Comparison of ENCODE assay signal across 31 cellular contexts in the genomic region with DNA sequence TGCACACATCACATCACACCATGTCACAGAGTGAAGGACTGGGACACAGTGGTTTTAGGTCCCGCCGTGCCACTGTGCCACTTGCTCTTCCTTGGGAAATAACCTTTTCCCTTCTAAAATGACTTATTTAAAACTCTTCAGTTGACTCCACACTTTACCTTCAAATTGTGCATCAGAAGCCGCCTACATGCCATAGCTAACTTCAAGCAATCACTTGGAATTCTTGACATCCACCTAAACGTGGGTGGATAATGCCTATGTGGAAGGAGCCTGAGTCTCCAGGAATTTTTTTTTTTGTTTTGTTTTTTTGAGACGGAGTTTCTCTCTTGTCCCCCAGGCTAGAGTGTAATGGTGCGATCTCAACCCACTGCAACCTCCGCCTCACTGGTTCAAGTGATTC.
A peak's percentile ranks its signal among the peaks of the same experiment; 100 is the strongest.
DNase-seq lines count a peak whose midpoint lies in the region; FAIRE-seq and TF ChIP-seq lines count a peak whose summit lies in the region.
"Had no signal": no experiment of that assay in that cellular context is flagged by ENCODE, and none has a peak within 500 bp of the region (broad histone marks: within the 10 kb centered on the region; RNA-seq: fewer than 3 reads in every experiment).

No MANE protein-coding gene starts in this region.

- CTCF ChIA-PET in H1 (lab: Charles Lee; ENCODE audit: partially characterized antibody), result no interaction called here

- H3K4me1 ChIP-seq in H1 (replicated peaks in 1 of 4; ENCODE audit: control insufficient read depth in 3 of 4, insufficient read depth in 4 of 4, low read length in 3 of 4), result no peaks in the 10 kb centered on the region
- peaks cover 0 to 3% (median 0%) of the 10 kb centered on the region in 4 donors for H3K4me1 ChIP-seq in tibial nerve
- H3K4me1 ChIP-seq: A549; BE2C; BLaER1 treated with 17β-estradiol and CSF1 and Interleukin-3, amounts not matched to agents 10 nM and 100 nM; Caco-2 had no signal

- no peak overlapping the region for H3K4me3 ChIP-seq in H1 (ENCODE audit: extremely low read depth in 1 of 4, insufficient read depth in 2 of 4, low read depth in 3 of 4, low read length in 4 of 4)
- no peak overlapping the region for H3K4me3 ChIP-seq in tibial nerve
- H3K4me3 ChIP-seq: A549; BLaER1; BLaER1 treated with 17β-estradiol and CSF1 and Interleukin-3, amounts not matched to agents 10 nM and 100 nM had no signal

- no peak overlapping the region for H3K18ac ChIP-seq in H1 (ENCODE audit: extremely low read depth, low read length)

- no peak for TF ChIP-seq POLR2A in H1 (IDR thresholded peaks at IDR 0.05; ENCODE audit: control extremely low read depth in 1 of 2, low read depth in 2 of 2, low read length in 2 of 2)
- TF ChIP-seq POLR2A in tibial nerve (IDR thresholded peaks at IDR 0.05), result no peak

- no peak overlapping the region for H4K91ac ChIP-seq in H1 (replicated peaks; ENCODE audit: insufficient read length, low read length)

- H4K20me1 ChIP-seq in H1 (replicated peaks in 1 of 2; ENCODE audit: control insufficient read depth in 1 of 2, insufficient read depth in 2 of 2, low read length in 2 of 2), result no peaks in the 10 kb centered on the region
- H4K20me1 ChIP-seq: BLaER1; BLaER1 treated with 17β-estradiol and CSF1 and Interleukin-3, amounts not matched to agents 10 nM and 100 nM had no signal

- H4K8ac ChIP-seq in H1 (ENCODE audit: extremely low read depth, insufficient read depth, low read length), result no peak overlapping the region

- H2BK5ac ChIP-seq in H1 (ENCODE audit: low read depth, low read length), result no peak overlapping the region

- H3K9me3 ChIP-seq in H1 (ENCODE audit: insufficient read depth in 2 of 2, low read depth in 1 of 2, low read length in 1 of 2) (no peaks in the 10 kb centered on the region), tibial nerve (peaks cover 0 to 4% (median 0%) of the 10 kb centered on the region in 4 donors)
- H3K9me3 ChIP-seq: A549; BE2C; BLaER1; BLaER1 treated with 17β-estradiol and CSF1 and Interleukin-3, amounts not matched to agents 10 nM and 100 nM; Caco-2 had no signal

- no peak overlapping the region for H4K5ac ChIP-seq in H1 (ENCODE audit: insufficient read length, low read depth, low read length)

- H3K14ac ChIP-seq in H1 (ENCODE audit: insufficient read length), result no peak overlapping the region

- TF ChIP-seq EP300 in H1 (IDR thresholded peaks at IDR 0.05; ENCODE audit: borderline replicate concordance in 1 of 2, low read depth in 2 of 2, low read length in 2 of 2) (no peak), tibial nerve (IDR thresholded peaks at IDR 0.05) (no peak)

- FAIRE-seq in H1 (lab: Jason Lieb, UNC), result no peak
- FAIRE-seq: A204.1, A549, D721Med had no signal

- no peak overlapping the region for H3K23ac ChIP-seq in H1 (ENCODE audit: insufficient read length)

- TF ChIP-seq CTCF in H1 (IDR thresholded peaks at IDR 0.05; ENCODE audit: control extremely low read depth in 1 of 3, insufficient read depth in 1 of 3, low read depth in 1 of 3, low read length in 3 of 3), result no peak
- no peak for TF ChIP-seq CTCF in tibial nerve (IDR thresholded peaks at IDR 0.05)

- H3K79me1 ChIP-seq in H1 (ENCODE audit: low read depth, low read length), result no peaks in the 10 kb centered on the region

- no peak overlapping the region for H3K4me2 ChIP-seq in H1 (ENCODE audit: insufficient read depth in 1 of 2, low read depth in 2 of 2, low read length in 2 of 2)
- H3K4me2 ChIP-seq: A549; BLaER1; BLaER1 treated with 17β-estradiol and CSF1 and Interleukin-3, amounts not matched to agents 10 nM and 100 nM had no signal

- no peaks in the 10 kb centered on the region for H3K79me2 ChIP-seq in H1 (ENCODE audit: control insufficient read depth in 1 of 2, insufficient read depth in 2 of 2, low read length in 2 of 2)

- H3K9ac ChIP-seq in H1 (replicated peaks in 1 of 4; ENCODE audit: extremely low read depth in 1 of 4, low read depth in 3 of 4, low read length in 3 of 4), result no peak overlapping the region
- H3K9ac ChIP-seq: BLaER1; BLaER1 treated with 17β-estradiol and CSF1 and Interleukin-3, amounts not matched to agents 10 nM and 100 nM had no signal

- no peaks in the 10 kb centered on the region for H3K23me2 ChIP-seq in H1 (ENCODE audit: low read depth, low read length)

- no peak overlapping the region for H2BK120ac ChIP-seq in H1 (replicated peaks; ENCODE audit: low read depth, low read length)

- 0 out of 2 replicates have a peak overlapping the region, but pooled peaks have one; percentile 17 for H2BK12ac ChIP-seq in H1 (ENCODE audit: low read depth, low read length)

- no peaks in the 10 kb centered on the region for H3K27me3 ChIP-seq in H1 (replicated peaks in 1 of 4; ENCODE audit: control insufficient read depth in 3 of 4, extremely low read depth in 1 of 4, insufficient read depth in 3 of 4, low read length in 3 of 4)
- H3K27me3 ChIP-seq in tibial nerve, result no peaks in the 10 kb centered on the region
- H3K27me3 ChIP-seq: BE2C; BLaER1; BLaER1 treated with 17β-estradiol and CSF1 and Interleukin-3, amounts not matched to agents 10 nM and 100 nM had no signal

- H3K27ac ChIP-seq in H1 (ENCODE audit: low read depth, low read length), result no peak overlapping the region
- H3K27ac ChIP-seq in tibial nerve, result no peak overlapping the region
- H3K27ac ChIP-seq: 22Rv1; A549; BLaER1; BLaER1 treated with 17β-estradiol and CSF1 and Interleukin-3, amounts not matched to agents 10 nM and 100 nM; C4-2B had no signal

- POLR2A ChIA-PET in H1 (lab: Charles Lee; ENCODE audit: partially characterized antibody), result no interaction called here

- no peak for TF ChIP-seq RAD21 in H1 (IDR thresholded peaks at IDR 0.05 in 1 of 2, conservative IDR thresholded peaks at IDR 0.05 in 1 of 2; ENCODE audit: low read depth in 2 of 2, low read length in 2 of 2)

- H3K4ac ChIP-seq in H1 (replicated peaks; ENCODE audit: insufficient read length, low read depth, low read length), result no peak overlapping the region

- no peak overlapping the region for H2AK5ac ChIP-seq in H1 (ENCODE audit: low read depth, low read length)

- no peaks in the 10 kb centered on the region for H3K36me3 ChIP-seq in H1 (ENCODE audit: control insufficient read depth in 2 of 4, insufficient read depth in 4 of 4, low read length in 3 of 4)
- no peaks in the 10 kb centered on the region for H3K36me3 ChIP-seq in tibial nerve
- H3K36me3 ChIP-seq: BE2C; BLaER1; BLaER1 treated with 17β-estradiol and CSF1 and Interleukin-3, amounts not matched to agents 10 nM and 100 nM had no signal

- WGBS in H1 (ENCODE audit: extremely low coverage in 1 of 2, insufficient coverage in 1 of 2, insufficient read length in 1 of 2, insufficient replicate concordance in 2 of 2, low coverage in 1 of 2, low lambda C conversion rate in 2 of 2, missing lambda C conversion rate in 1 of 2), 2 experiments, result 88% methylated on average over 7 of the region's 7 CpGs; no CpG with 5 or more reads in 1 of the 2 experiments
- 92% methylated on average over 7 of the region's 7 CpGs for WGBS in tibial nerve, 2 donors

- H2BK15ac ChIP-seq in H1 (ENCODE audit: low read length), result no peak overlapping the region

- no peak overlapping the region for H2BK20ac ChIP-seq in H1 (ENCODE audit: low read length)

- no peak overlapping the region for H3K56ac ChIP-seq in H1 (replicated peaks; ENCODE audit: insufficient read length, low read depth, low read length)

- peak overlapping the region; percentile 70; the same call in 1 of the 2 replicates for H2AFZ ChIP-seq in H1 (ENCODE audit: low read length)

- DNase-seq in H1 (ENCODE audit: low read depth in 1 of 2, low spot score in 2 of 2) (no peak), putamen (ENCODE audit: low spot score) (peak; percentile 45), NCI-H2029 (lab: John Stamatoyannopoulos, UW) (no peak), tibial nerve (ENCODE audit: low spot score in 2 of 2) (no peak)
- DNase-seq: 8988T; ACHN; AML-193; BE2C; C1 segment of cervical spinal cord; Caco-2; Calu3; CD4-positive, alpha-beta memory T cell; CD4-positive, alpha-beta T cell; CD4-positive, CD25-positive, alpha-beta regulatory T cell; CD8-positive, alpha-beta memory T cell; CD8-positive, alpha-beta T cell; COR-L47; DMS 273 treated with DMSO at 0.1 percent for 48 hours; DMS153; DMS53; DMS79; DMS79 treated with DMSO at 0.1 percent for 48 hours; DND-41; EL had no signal

TF ChIP-seq in H1, 55 proteins besides CTCF, POLR2A, EP300 and RAD21:
- TF ChIP-seq CHD1 (IDR thresholded peaks at IDR 0.05; ENCODE audit: low read depth, low read length) (no peak), SUZ12 (IDR thresholded peaks at IDR 0.05; ENCODE audit: low read length) (no peak), FOSL1 (IDR thresholded peaks at IDR 0.05; ENCODE audit: insufficient read depth, low read depth, low read length) (no peak), ATF3 (IDR thresholded peaks at IDR 0.05; ENCODE audit: insufficient read depth, low read depth, low read length) (no peak), SIX5 (IDR thresholded peaks at IDR 0.05; ENCODE audit: low read depth, low read length) (no peak), NRF1 (IDR thresholded peaks at IDR 0.05; ENCODE audit: low read depth, low read length) (no peak), RNF2 (IDR thresholded peaks at IDR 0.05; ENCODE audit: borderline replicate concordance, low read depth, low read length, missing control alignments, poor library complexity, severe bottlenecking) (no peak), ASH2L (IDR thresholded peaks at IDR 0.05; ENCODE audit: low read length) (no peak), HDAC2 (IDR thresholded peaks at IDR 0.05; ENCODE audit: borderline replicate concordance in 1 of 2, low read depth in 2 of 2, low read length in 2 of 2) (no peak), MAX (IDR thresholded peaks at IDR 0.05) (no peak), BCL11A (IDR thresholded peaks at IDR 0.05; ENCODE audit: low read depth in 2 of 2, low read length in 2 of 2) (no peak), KDM1A (IDR thresholded peaks at IDR 0.05; ENCODE audit: borderline replicate concordance, low read length) (no peak)
- TF ChIP-seq, protein P1, sequence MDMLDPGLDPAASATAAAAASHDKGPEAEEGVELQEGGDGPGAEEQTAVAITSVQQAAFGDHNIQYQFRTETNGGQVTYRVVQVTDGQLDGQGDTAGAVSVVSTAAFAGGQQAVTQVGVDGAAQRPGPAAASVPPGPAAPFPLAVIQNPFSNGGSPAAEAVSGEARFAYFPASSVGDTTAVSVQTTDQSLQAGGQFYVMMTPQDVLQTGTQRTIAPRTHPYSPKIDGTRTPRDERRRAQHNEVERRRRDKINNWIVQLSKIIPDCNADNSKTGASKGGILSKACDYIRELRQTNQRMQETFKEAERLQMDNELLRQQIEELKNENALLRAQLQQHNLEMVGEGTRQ (IDR thresholded peaks at IDR 0.05; ENCODE audit: low read length), result no peak
